In the genomic region with DNA sequence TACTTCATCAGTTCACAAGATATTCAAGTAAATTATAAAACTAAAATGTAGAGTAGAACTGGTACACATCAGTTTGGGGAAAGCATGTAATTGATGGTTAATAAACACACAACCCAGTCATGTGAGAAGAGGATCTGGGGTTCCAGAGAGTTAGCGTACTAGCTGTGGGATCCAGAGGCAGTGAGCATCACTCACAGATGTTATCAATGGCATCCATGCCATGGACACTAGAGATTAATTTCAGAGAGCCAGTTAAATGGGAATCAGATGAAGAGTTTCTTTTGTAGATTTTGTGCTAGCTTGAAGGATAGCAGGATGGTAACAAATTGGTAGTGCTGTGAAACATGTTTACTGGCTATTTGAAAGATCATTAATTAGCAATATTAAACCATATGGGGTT, we compare ENCODE assay signal across 35 cellular contexts. TPM values are rescaled to one million over a fixed set of nuclear protein-coding genes. Genes with fewer than 3 reads are reported as not detected.
"Had no signal": no experiment of that assay in that cellular context is flagged by ENCODE, and none has a peak within 500 bp of the region (broad histone marks: within the 10 kb centered on the region; RNA-seq: fewer than 3 reads in every experiment).

No MANE protein-coding gene starts in this region.

- H3K27ac ChIP-seq: adrenal gland, body of pancreas, brain microvascular endothelial cell, breast epithelium, VCaP had no signal

- H3K4me3 ChIP-seq: adrenal gland, body of pancreas, breast epithelium had no signal

- DNase-seq: activated B cell treated with CpG ODN at 0.5 μM for 24 hours; activated CD4-positive, alpha-beta memory T cell treated with anti-CD3 and anti-CD28 coated beads for 36 hours; activated CD4-positive, alpha-beta T cell treated with anti-CD3 and anti-CD28 coated beads for 4 hours; activated CD4-positive, alpha-beta T cell treated with anti-CD3 and anti-CD28 coated beads, Interleukin-2, amount 10 ng/mL, durations not matched to agents 24 days and 14 days; activated CD4-positive, alpha-beta T cell treated with anti-CD3 and anti-CD28 coated beads, Interleukin-2, amount 50 U/mL, for 1 hour; activated CD4-positive, alpha-beta T cell treated with anti-CD3 and anti-CD28 coated beads, Interleukin-2, amount 50 U/mL, for 4 hours; activated CD4-positive, CD25-positive, alpha-beta regulatory T cell treated with anti-CD3 and anti-CD28 coated beads, Interleukin-2, amount 50 U/mL, for 72 hours; activated CD8-positive, alpha-beta memory T cell treated with anti-CD3 and anti-CD28 coated beads, Interleukin-2, amount 50 U/mL, for 4 hours; activated CD8-positive, alpha-beta T cell treated with anti-CD3 and anti-CD28 coated beads for 36 hours; activated effector memory CD4-positive, alpha-beta T cell treated with anti-CD3 and anti-CD28 coated beads, Interleukin-2, amount 50 U/mL, for 16 hours; activated gamma-delta T cell treated with Interleukin-2 at 50 U/mL for 16 hours; activated naive CD4-positive, alpha-beta T cell; activated naive CD4-positive, alpha-beta T cell treated with anti-CD3 and anti-CD28 coated beads for 36 hours; activated naive CD4-positive, alpha-beta T cell treated with anti-CD3 and anti-CD28 coated beads, Interleukin-2, amount 50 U/mL, for 16 hours; activated naive CD8-positive, alpha-beta T cell treated with anti-CD3 and anti-CD28 coated beads for 36 hours; activated T-cell treated with anti-CD3 and anti-CD28 coated beads for 4 hours; activated T-cell treated with anti-CD3 and anti-CD28 coated beads, Interleukin-2, amount 50 U/mL, for 1 hour; activated T-cell treated with anti-CD3 and anti-CD28 coated beads, Interleukin-2, amount 50 U/mL, for 4 hours; activated T-cell treated with anti-CD3 and anti-CD28 coated beads, Interleukin-2, amount 50 U/mL, for 72 hours; adrenal gland; amniotic stem cell; aorta; body of pancreas; brain microvascular endothelial cell; central memory CD4-positive, alpha-beta T cell; T-helper 2 cell; T-helper 9 cell had no signal

- H3K36me3 ChIP-seq: adrenal gland, brain microvascular endothelial cell, breast epithelium had no signal

- H3K4me1 ChIP-seq: adrenal gland, body of pancreas, breast epithelium had no signal

- H3K27me3 ChIP-seq: adrenal gland, body of pancreas, brain microvascular endothelial cell, breast epithelium had no signal

- FAIRE-seq: astrocyte, TTC549 had no signal

- H3K9me3 ChIP-seq: adrenal gland, body of pancreas, breast epithelium had no signal

- ATAC-seq: activated CD8-positive, alpha-beta T cell treated with anti-CD3 and anti-CD28 coated beads for 36 hours; activated naive CD4-positive, alpha-beta T cell treated with anti-CD3 and anti-CD28 coated beads, Interleukin-2, amount 50 U/mL, for 72 hours; activated T-cell treated with anti-CD3 and anti-CD28 coated beads, Interleukin-2, amount 50 U/mL, for 4 hours; activated T-cell treated with anti-CD3 and anti-CD28 coated beads, Interleukin-2, amount 50 U/mL, for 72 hours; activated T-helper 17 cell treated with anti-CD3 and anti-CD28 coated beads, Interleukin-2, amount 50 U/mL, for 72 hours; body of pancreas had no signal

RNA-seq across cellular contexts. Expression of gene CCDC68, which starts 21.8 kb away (rescaled TPM):
- total RNA-seq: activated CD4-positive, alpha-beta memory T cell treated with anti-CD3 and anti-CD28 coated beads for 36 hours; activated CD4-positive, alpha-beta T cell treated with anti-CD3 and anti-CD28 coated beads, Interleukin-2, amount 10 ng/mL, durations not matched to agents 24 days and 14 days; activated CD8-positive, alpha-beta memory T cell treated with anti-CD3 and anti-CD28 coated beads for 36 hours; activated CD8-positive, alpha-beta T cell treated with anti-CD3 and anti-CD28 coated beads for 36 hours; activated naive CD4-positive, alpha-beta T cell treated with anti-CD3 and anti-CD28 coated beads for 36 hours; activated naive CD4-positive, alpha-beta T cell treated with anti-CD3 and anti-CD28 coated beads, Interleukin-2, amount 50 U/mL, for 72 hours; activated naive CD8-positive, alpha-beta T cell treated with anti-CD3 and anti-CD28 coated beads for 36 hours; activated T-cell treated with anti-CD3 and anti-CD28 coated beads, Interleukin-2, amount 50 U/mL, for 4 hours; activated T-cell treated with anti-CD3 and anti-CD28 coated beads, Interleukin-2, amount 50 U/mL, for 72 hours; activated T-helper 1 cell treated with anti-CD3 and anti-CD28 coated beads, Interleukin-12 subunit alpha, Interleukin-12 subunit beta, Interleukin-2, Interleukin-4 antibody, amounts not matched to agents 30 ng/mL and 10 ng/mL and 1 ng/mL, durations not matched to agents 14 hours and 24 hours and 36 hours had no signal
